In the genomic region with DNA sequence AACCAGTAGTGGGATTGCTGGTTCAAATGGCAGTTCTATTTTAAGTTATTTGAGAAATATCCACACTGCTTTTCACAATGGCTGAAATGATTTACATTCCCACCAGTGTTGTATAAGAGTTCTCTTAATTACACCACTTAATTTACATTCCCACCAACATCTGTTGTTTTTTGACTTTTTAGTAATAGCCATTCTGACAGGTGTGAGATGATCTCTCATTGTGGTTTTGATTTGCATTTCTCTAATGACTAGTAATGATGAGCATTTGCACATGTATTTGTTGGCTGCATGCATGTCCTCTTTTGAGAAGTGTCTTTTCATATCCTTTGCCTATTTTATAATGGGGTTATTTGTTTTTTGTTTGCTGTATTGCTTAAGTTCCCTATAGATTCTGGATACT, we compare ENCODE assay signal across 16 cellular contexts.
"Had no signal": no experiment of that assay in that cellular context is flagged by ENCODE, and none has a peak within 500 bp of the region (broad histone marks: within the 10 kb centered on the region; RNA-seq: fewer than 3 reads in every experiment).

No MANE protein-coding gene starts in this region.

- ATAC-seq: activated T-helper 17 cell treated with anti-CD3 and anti-CD28 coated beads, Interleukin-2, amount 50 U/mL, for 72 hours; gastrocnemius medialis; heart right ventricle; left lung; mucosa of descending colon; naive thymus-derived CD8-positive, alpha-beta T cell; upper lobe of right lung had no signal

- DNase-seq: activated CD4-positive, alpha-beta T cell treated with anti-CD3 and anti-CD28 coated beads for 4 hours; activated naive CD4-positive, alpha-beta T cell treated with anti-CD3 and anti-CD28 coated beads, Interleukin-2, amount 50 U/mL, for 16 hours; effector memory CD4-positive, alpha-beta T cell; gastrocnemius medialis; heart right ventricle; left lung; mucosa of descending colon; naive thymus-derived CD8-positive, alpha-beta T cell; retina; stimulated activated CD4-positive, alpha-beta T cell treated with anti-CD3 and anti-CD28 coated beads, Interleukin-15, amount 100 ng/mL, for 24 hours; stimulated activated CD4-positive, alpha-beta T cell treated with anti-CD3 and anti-CD28 coated beads, Interleukin-4, amount 100 ng/mL, for 24 hours; upper lobe of right lung; WERI-Rb-1 had no signal

- H3K4me1 ChIP-seq: gastrocnemius medialis, heart right ventricle, left lung, upper lobe of right lung had no signal

- H3K4me3 ChIP-seq: gastrocnemius medialis, heart right ventricle, left lung, mucosa of descending colon, upper lobe of right lung had no signal

- H3K27me3 ChIP-seq: gastrocnemius medialis, heart right ventricle, left lung, neutrophil, upper lobe of right lung had no signal

- H3K27ac ChIP-seq: gastrocnemius medialis, heart right ventricle, left lung, neutrophil, upper lobe of right lung, WERI-Rb-1 had no signal

- H3K36me3 ChIP-seq: gastrocnemius medialis, heart right ventricle, left lung, neutrophil, upper lobe of right lung, WERI-Rb-1 had no signal

- H3K9me3 ChIP-seq: gastrocnemius medialis, heart right ventricle, left lung, mucosa of descending colon, neutrophil, upper lobe of right lung had no signal

- FAIRE-seq: islet of Langerhans had no signal
